In the genomic region with DNA sequence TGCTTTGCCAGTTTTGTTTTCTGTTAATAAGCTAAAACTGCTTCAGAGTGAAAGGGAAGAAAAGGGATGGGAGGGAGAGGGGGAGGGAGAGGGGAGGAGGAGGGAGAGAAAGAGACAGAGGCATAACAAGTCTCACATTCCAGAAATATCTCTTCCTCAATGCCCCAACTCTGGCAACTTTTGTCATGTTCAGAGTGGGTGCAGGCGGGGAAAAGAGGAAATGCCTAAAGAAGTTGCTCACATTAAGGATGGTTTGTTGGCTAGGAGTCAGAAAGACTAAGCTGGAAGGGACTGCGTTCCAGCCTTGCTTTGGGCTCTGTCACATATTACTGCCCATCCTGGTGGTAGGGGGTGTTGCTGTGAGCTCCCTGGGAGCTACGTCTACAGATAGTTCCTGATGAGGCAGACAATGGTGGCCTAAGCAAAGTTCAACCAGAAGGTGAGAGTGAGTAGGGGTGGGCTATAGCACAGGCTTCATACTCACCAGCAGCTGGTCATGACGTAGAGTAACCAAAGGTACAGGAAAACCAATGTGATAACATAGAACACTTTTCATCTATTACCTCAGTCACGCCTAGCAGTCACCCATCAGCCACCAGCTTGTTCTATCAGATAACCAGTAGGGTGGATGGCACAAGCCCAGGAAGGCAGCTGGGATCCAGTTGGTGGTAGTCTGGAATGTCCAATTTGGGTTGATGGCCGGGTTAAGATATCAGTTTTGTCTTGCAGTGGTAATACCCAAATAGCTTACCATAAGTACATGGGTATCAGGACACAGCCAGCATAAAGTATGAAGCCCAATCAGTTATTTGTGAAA, we compare ENCODE assay signal across 9 cellular contexts.
A peak's percentile ranks its signal among the peaks of the same experiment; 100 is the strongest.
DNase-seq lines count a peak whose midpoint lies in the region; FAIRE-seq and TF ChIP-seq lines count a peak whose summit lies in the region.
"Had no signal": no experiment of that assay in that cellular context is flagged by ENCODE, and none has a peak within 500 bp of the region (broad histone marks: within the 10 kb centered on the region; RNA-seq: fewer than 3 reads in every experiment).

No MANE protein-coding gene starts in this region.

- FAIRE-seq in D721Med (lab: Jason Lieb, UNC), result no peak

- in situ Hi-C loops in astrocyte of the spinal cord (cut with HindIII; ENCODE audit: low sequenced_read_pairs), result no loop called here

- TF ChIP-seq CTCF in HFF-Myc (IDR thresholded peaks at IDR 0.05; ENCODE audit: low read depth, low read length, missing control alignments) (no peak), astrocyte of the spinal cord (IDR thresholded peaks at IDR 0.05; ENCODE audit: low read depth, low read length) (no peak), D721Med (IDR thresholded peaks at IDR 0.05; ENCODE audit: insufficient read depth, missing control alignments) (no peak)

- H3K4me3 ChIP-seq in HFF-Myc (replicated peaks; ENCODE audit: low read depth, low read length) (peak overlapping the region; percentile 92), astrocyte of the spinal cord (ENCODE audit: low read depth, low read length) (peak overlapping the region; percentile 29)

- peak; percentile 24 for DNase-seq in AG08396 (ENCODE audit: low spot score)
- DNase-seq in HFF-Myc (ENCODE audit: extremely low read depth, low read depth), result no peak
- peak; percentile 57 for DNase-seq in astrocyte of the spinal cord (ENCODE audit: low read depth, low spot score)
- DNase-seq in islet precursor cell, result peak; percentile 78
- no peak for DNase-seq in NOMO-1 treated with DMSO at 0.1 percent for 48 hours (lab: John Stamatoyannopoulos, UW; ENCODE audit: unreplicated experiment)
- no peak for DNase-seq in DMS114 treated with DMSO at 0.1 percent for 48 hours (lab: John Stamatoyannopoulos, UW; ENCODE audit: unreplicated experiment)
- no peak for DNase-seq in D721Med (ENCODE audit: insufficient read length, low spot score)
- no peak for DNase-seq in globus pallidus (ENCODE audit: low spot score)
- DNase-seq: activated T-cell treated with anti-CD3 and anti-CD28 coated beads for 4 hours had no signal

Comparison
In these comparisons a context has a peak if more than half of its experiments do, and no peak if none do; other contexts are left out.
1. DNase-seq: peak in AG08396 (single experiment), astrocyte of the spinal cord (single experiment) and islet precursor cell (single experiment); none in HFF-Myc (single experiment), NOMO-1 treated with DMSO at 0.1 percent for 48 hours (single experiment), DMS114 treated with DMSO at 0.1 percent for 48 hours (single experiment), D721Med (single experiment) and globus pallidus (single experiment).